In genomic region chr3:100443690-100444089, GRCh38 we compare ENCODE assay signal across 28 cellular contexts. TPM values are rescaled to one million over a fixed set of nuclear protein-coding genes. Genes with fewer than 3 reads are reported as not detected.
"Had no signal": no experiment of that assay in that cellular context is flagged by ENCODE, and none has a peak within 500 bp of the region (broad histone marks: within the 10 kb centered on the region; RNA-seq: fewer than 3 reads in every experiment).

No MANE protein-coding gene starts in this region.

- H3K36me3 Mint-ChIP-seq: natural killer cell; stimulated activated effector memory CD8-positive, alpha-beta T cell treated with anti-CD3 and anti-CD28 coated beads, Interleukin-12 subunit alpha, Interleukin-12 subunit beta, amount 100 ng/mL, for 72 hours had no signal

- H3K9me3 Mint-ChIP-seq: type B pancreatic cell had no signal

- H3K4me3 Mint-ChIP-seq: naive thymus-derived CD4-positive, alpha-beta T cell; natural killer cell; nephron; neural progenitor cell; stimulated activated effector memory CD8-positive, alpha-beta T cell treated with anti-CD3 and anti-CD28 coated beads, Interleukin-12 subunit alpha, Interleukin-12 subunit beta, amount 100 ng/mL, for 72 hours; stimulated activated naive B cell treated with anti-CD40 and anti-IgM and Interleukin-4, amounts not matched to agents 10 μg/mL and 1 μg/mL and 100 μg/mL, for 72 hours; stimulated activated naive CD8-positive, alpha-beta T cell treated with anti-CD3 and anti-CD28 coated beads, Interleukin-15, Interleukin-2, amounts not matched to agents 100 ng/mL and 50 ng/mL, for 24 hours; type B pancreatic cell had no signal

- H3K4me3 ChIP-seq: neural progenitor cell, ovary, prostate gland, right atrium auricular region, right lobe of liver, sigmoid colon, suprapubic skin, testis, tibial artery, transverse colon, upper lobe of right lung, uterus had no signal

- H3K4me1 ChIP-seq: neural progenitor cell, prostate gland, right atrium auricular region, sigmoid colon, suprapubic skin, testis, tibial artery, transverse colon, upper lobe of right lung, uterus had no signal

- H2AFZ ChIP-seq: neural progenitor cell had no signal

- H3K27me3 ChIP-seq: neural progenitor cell, ovary, right atrium auricular region, right lobe of liver, sigmoid colon, suprapubic skin, testis, tibial artery, transverse colon, upper lobe of right lung, uterus had no signal

- ATAC-seq: naive thymus-derived CD4-positive, alpha-beta T cell; natural killer cell; right lobe of liver; stimulated activated effector memory CD8-positive, alpha-beta T cell treated with anti-CD3 and anti-CD28 coated beads, Interleukin-12 subunit alpha, Interleukin-12 subunit beta, amount 100 ng/mL, for 72 hours; stimulated activated naive B cell treated with anti-CD40 and anti-IgM and Interleukin-4, amounts not matched to agents 10 μg/mL and 1 μg/mL and 100 μg/mL, for 72 hours; upper lobe of right lung had no signal

- DNase-seq: naive thymus-derived CD4-positive, alpha-beta T cell; natural killer cell; occipital lobe; ovary; retina; right lobe of liver; sigmoid colon; small intestine; stimulated activated CD4-positive, alpha-beta T cell treated with anti-CD3 and anti-CD28 coated beads, Interleukin-15, amount 100 ng/mL, for 24 hours; stimulated activated CD4-positive, alpha-beta T cell treated with anti-CD3 and anti-CD28 coated beads, Interleukin-2, amount 100 ng/mL, for 24 hours; stimulated activated CD4-positive, alpha-beta T cell treated with anti-CD3 and anti-CD28 coated beads, Interleukin-2, amount 100 ng/mL, for 48 hours; stimulated activated CD4-positive, alpha-beta T cell treated with anti-CD3 and anti-CD28 coated beads, Interleukin-4, amount 100 ng/mL, for 24 hours; stimulated activated naive B cell treated with anti-CD40 and anti-IgM and Interleukin-4, amounts not matched to agents 10 μg/mL and 1 μg/mL and 100 μg/mL, for 72 hours; stimulated activated naive CD4-positive, alpha-beta T cell treated with Interleukin-2 at 50 U/mL for 16 hours; substantia nigra; testis; tibial artery; transverse colon; upper lobe of right lung; uterus had no signal

- H3K9ac ChIP-seq: neural progenitor cell had no signal

- H3K27ac ChIP-seq: neural progenitor cell, ovary, prostate gland, right atrium auricular region, right lobe of liver, sigmoid colon, suprapubic skin, testis, tibial artery, transverse colon, upper lobe of right lung, uterus had no signal

- H3K36me3 ChIP-seq: ovary, prostate gland, right atrium auricular region, right lobe of liver, sigmoid colon, suprapubic skin, tibial artery, transverse colon, upper lobe of right lung, uterus had no signal

- H3K9me3 ChIP-seq: ovary, prostate gland, right atrium auricular region, right lobe of liver, sigmoid colon, suprapubic skin, testis, tibial artery, transverse colon, upper lobe of right lung, uterus had no signal

- H3K4me1 Mint-ChIP-seq: natural killer cell; nephron; neural progenitor cell; stimulated activated naive B cell treated with anti-CD40 and anti-IgM and Interleukin-4, amounts not matched to agents 10 μg/mL and 1 μg/mL and 100 μg/mL, for 72 hours had no signal

- H3K4me2 ChIP-seq: neural progenitor cell had no signal

- H3K27me3 Mint-ChIP-seq: naive thymus-derived CD4-positive, alpha-beta T cell; stimulated activated naive B cell treated with anti-CD40 and anti-IgM and Interleukin-4, amounts not matched to agents 10 μg/mL and 1 μg/mL and 100 μg/mL, for 72 hours; stimulated activated naive CD8-positive, alpha-beta T cell treated with anti-CD3 and anti-CD28 coated beads, Interleukin-15, Interleukin-2, amounts not matched to agents 100 ng/mL and 50 ng/mL, for 24 hours; type B pancreatic cell had no signal

- H3K27ac Mint-ChIP-seq: naive thymus-derived CD4-positive, alpha-beta T cell; natural killer cell; nephron; neural progenitor cell; stimulated activated effector memory CD8-positive, alpha-beta T cell treated with anti-CD3 and anti-CD28 coated beads, Interleukin-12 subunit alpha, Interleukin-12 subunit beta, amount 100 ng/mL, for 72 hours; stimulated activated naive B cell treated with anti-CD40 and anti-IgM and Interleukin-4, amounts not matched to agents 10 μg/mL and 1 μg/mL and 100 μg/mL, for 72 hours; stimulated activated naive CD8-positive, alpha-beta T cell treated with anti-CD3 and anti-CD28 coated beads, Interleukin-15, Interleukin-2, amounts not matched to agents 100 ng/mL and 50 ng/mL, for 24 hours; type B pancreatic cell had no signal

RNA-seq across cellular contexts. Expression of gene TMEM45A, which starts 48.7 kb away (rescaled TPM):
- polyA plus RNA-seq: naive thymus-derived CD4-positive, alpha-beta T cell had no signal
